8 cellular contexts compared by ENCODE assay signal in the genomic region with DNA sequence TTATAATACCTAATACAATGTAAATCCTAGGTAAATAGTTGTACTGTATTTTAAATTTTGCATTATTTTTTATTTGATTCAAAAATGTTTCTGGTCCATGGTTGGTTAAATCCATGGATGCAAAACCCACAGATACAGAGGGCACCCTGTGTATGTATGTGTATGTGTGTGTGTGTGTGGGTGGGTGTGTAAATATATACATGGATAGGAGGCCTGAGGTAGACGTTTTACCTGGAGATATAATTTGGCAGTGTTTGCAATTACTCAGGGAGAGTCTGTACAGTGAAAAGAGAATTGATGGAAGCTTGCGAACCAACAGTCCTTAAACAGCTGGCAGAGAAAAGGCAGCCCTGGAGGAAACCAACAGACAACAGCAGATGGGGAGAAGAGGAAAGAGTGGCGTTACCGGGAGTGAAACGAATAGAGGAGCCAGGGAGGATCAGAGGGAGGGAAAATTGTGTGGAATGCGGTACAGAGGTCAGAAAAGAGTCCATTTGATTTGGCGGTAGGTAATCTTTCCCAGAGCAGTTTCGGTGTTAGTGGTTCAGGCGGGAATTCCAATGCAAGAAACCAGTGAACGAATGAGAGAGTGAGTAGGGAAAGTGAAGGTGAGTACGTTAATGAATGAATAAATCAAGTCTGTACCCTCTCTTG. TPM values are rescaled to one million over a fixed set of nuclear protein-coding genes. Genes with fewer than 3 reads are reported as not detected.
DNase-seq lines count a peak whose midpoint lies in the region; ATAC-seq and TF ChIP-seq lines count a peak whose summit lies in the region.

No MANE protein-coding gene starts in this region.

- TF ChIP-seq CTCF in PC-3 (conservative IDR thresholded peaks at IDR 0.05; ENCODE audit: low read depth, low read length) = no peak

- H3K4me1 Mint-ChIP-seq in effector memory CD8-positive, alpha-beta T cell (ENCODE audit: low read depth in 2 of 2) = peaks cover 29 to 36% of the 10 kb centered on the region in 2 donors

- peak overlapping the region; percentile 93 to 95 for H3K4me3 Mint-ChIP-seq in effector memory CD8-positive, alpha-beta T cell

- intact Hi-C loops in PC-3 (cut with micrococcal nuclease) = loop anchor here (2.0 kb wide), 1 partner anchor 109 kb away; no protein-coding TSS in a partner anchor

- no peaks in the 10 kb centered on the region for H3K9me3 ChIP-seq in PC-3 (ENCODE audit: low read length)

- H3K27ac ChIP-seq in PC-3 (ENCODE audit: low read length) = peak overlapping the region; percentile 79

- POLR2A ChIA-PET in PC-3 (lab: Charles Lee; ENCODE audit: unreplicated experiment) = no interaction called here

- TSS peak; percentile 93 for BruUV-seq in PC-3 (replicated peaks; lab: Mats Ljungman, UMichigan)

- DNase-seq in stimulated activated CD4-positive, alpha-beta T cell treated with anti-CD3 and anti-CD28 coated beads, Interleukin-1b, Interleukin-23, amount 100 ng/mL, for 48 hours = peak; percentile 3
- DNase-seq in stimulated activated CD4-positive, alpha-beta T cell treated with anti-CD3 and anti-CD28 coated beads, Interleukin-15, amount 100 ng/mL, for 24 hours = no peak
- no peak for DNase-seq in PC-3
- DNase-seq in effector memory CD8-positive, alpha-beta T cell = no peak
- DNase-seq in mucosa of gallbladder (ENCODE audit: low spot score) = peak; percentile 13
- DNase-seq in midbrain (lab: John Stamatoyannopoulos, UW) = no peak
- no peak for DNase-seq in HPDE6-E6E7 (ENCODE audit: extremely low spot score)

- peaks cover 27% of the 10 kb centered on the region for H3K36me3 Mint-ChIP-seq in effector memory CD8-positive, alpha-beta T cell (ENCODE audit: insufficient read depth)

- H4K20me1 ChIP-seq in PC-3 (ENCODE audit: low read length) = no peaks in the 10 kb centered on the region; the same call in 1 of the 2 replicates

- peak overlapping the region; percentile 89 for H3K4me2 ChIP-seq in PC-3 (ENCODE audit: low read length)

- peaks cover 19% of the 10 kb centered on the region for H3K4me1 ChIP-seq in PC-3 (ENCODE audit: insufficient read depth, low read length)

- peak overlapping the region; percentile 88 for H2AFZ ChIP-seq in PC-3 (ENCODE audit: low read length)

- H3K9ac ChIP-seq in PC-3 (ENCODE audit: low read length) = peak overlapping the region; percentile 100

- peak; percentile 42 for ATAC-seq in PC-3
- no peak for ATAC-seq in effector memory CD8-positive, alpha-beta T cell (replicated peaks)
- ATAC-seq in GM19455 (IDR thresholded peaks at IDR 0.05; ENCODE audit: unreplicated experiment) = no peak

- H3K4me3 ChIP-seq in PC-3 (ENCODE audit: low read length) = peak overlapping the region; percentile 90

- no peaks in the 10 kb centered on the region for H3K9me2 ChIP-seq in PC-3 (replicated peaks; ENCODE audit: low read length)

- H3K27ac Mint-ChIP-seq in effector memory CD8-positive, alpha-beta T cell = peak overlapping the region; percentile 100

- H3K36me3 ChIP-seq in PC-3 (ENCODE audit: low read depth, low read length) = peaks cover 6% of the 10 kb centered on the region; the same call in 1 of the 2 replicates

- no peaks in the 10 kb centered on the region for H3K9me3 Mint-ChIP-seq in effector memory CD8-positive, alpha-beta T cell

- CTCF ChIA-PET in PC-3 (lab: Charles Lee) = interaction anchor here (1.0 kb wide), 1 partner anchor 58 kb away, joined by 3 read pairs; no protein-coding TSS in a partner anchor

- no peaks in the 10 kb centered on the region for H3F3A ChIP-seq in PC-3 (ENCODE audit: low read length, unreplicated experiment)

- H3K79me2 ChIP-seq in PC-3 (ENCODE audit: low read length) = peaks cover 45% of the 10 kb centered on the region

- H3K27me3 ChIP-seq in PC-3 (ENCODE audit: low read length) = no peaks in the 10 kb centered on the region

- no peaks in the 10 kb centered on the region for H3K27me3 Mint-ChIP-seq in effector memory CD8-positive, alpha-beta T cell

RNA-seq across cellular contexts. Expression of a gene that starts 47.9 kb away (rescaled TPM):
- total RNA-seq in PC-3 (2014; rRNA removed) = 117 and 141 TPM in 2 replicates
- total RNA-seq in mucosa of gallbladder = 154 TPM

Comparison
In these comparisons a context has a peak if more than half of its experiments do, and no peak if none do; other contexts are left out.
1. DNase-seq: peak in stimulated activated CD4-positive, alpha-beta T cell treated with anti-CD3 and anti-CD28 coated beads, Interleukin-1b, Interleukin-23, amount 100 ng/mL, for 48 hours (single experiment) and mucosa of gallbladder (single experiment); none in stimulated activated CD4-positive, alpha-beta T cell treated with anti-CD3 and anti-CD28 coated beads, Interleukin-15, amount 100 ng/mL, for 24 hours (single experiment), PC-3 (single experiment), effector memory CD8-positive, alpha-beta T cell (0 of 3), midbrain (single experiment) and HPDE6-E6E7 (single experiment).